Comparison of ENCODE assay signal across 25 cellular contexts in the genomic region with DNA sequence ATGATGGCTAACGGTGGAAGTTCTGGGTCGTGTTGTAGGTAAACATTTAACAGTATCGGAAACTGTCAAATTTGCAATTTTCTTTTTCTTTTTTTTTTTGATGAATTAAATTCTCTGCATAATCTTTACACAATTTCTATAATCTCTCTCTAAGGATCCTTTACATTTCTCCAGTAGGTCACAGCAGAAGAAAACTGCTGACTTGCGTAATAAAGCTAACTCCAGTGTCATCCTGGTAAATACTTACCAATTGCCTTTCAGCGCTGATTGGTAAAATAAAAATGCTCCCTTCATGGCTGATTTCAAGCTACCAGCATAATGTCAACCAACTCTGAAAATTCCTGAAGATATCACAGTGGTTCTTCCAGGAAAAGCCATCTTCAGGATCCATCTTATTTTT.
DNase-seq lines count a peak whose midpoint lies in the region; ATAC-seq, FAIRE-seq and TF ChIP-seq lines count a peak whose summit lies in the region.
"Had no signal": no experiment of that assay in that cellular context is flagged by ENCODE, and none has a peak within 500 bp of the region (broad histone marks: within the 10 kb centered on the region; RNA-seq: fewer than 3 reads in every experiment).

No MANE protein-coding gene starts in this region.

- FAIRE-seq in HepG2 (lab: Jason Lieb, UNC), result no peak
- FAIRE-seq in K562 (lab: Jason Lieb, UNC), result no peak
- FAIRE-seq: GM12878, GM12892, GM18507, GM19239 had no signal

- intact Hi-C loops in HepG2 (cut with micrococcal nuclease; ENCODE audit: unreplicated experiment), result no loop called here
- intact Hi-C loops in right lobe of liver (cut with DNase I), result no loop called here
- intact Hi-C loops in K562 (cut with micrococcal nuclease), result no loop called here

- H3K36me3 ChIP-seq in HepG2 (replicated peaks in 1 of 2; ENCODE audit: control insufficient read depth in 1 of 2, insufficient read depth in 2 of 2, low read length in 2 of 2) (no peaks in the 10 kb centered on the region), right lobe of liver (no peaks in the 10 kb centered on the region), K562 (ENCODE audit: control insufficient read depth, insufficient read depth, low read length) (no peaks in the 10 kb centered on the region)
- H3K36me3 ChIP-seq: BE2C, BLaER1 had no signal

- in situ Hi-C loops in HepG2 (cut with HindIII; ENCODE audit: extremely low pct_ligation_motif_present, low pct_unique_long_range_greater_than_20kb) (no loop called here), K562 (cut with MboI) (loop anchor here (25.0 kb wide), 1 partner anchor 240 kb away; no protein-coding TSS in a partner anchor)

- no peak for ATAC-seq in HepG2
- ATAC-seq in right lobe of liver, result no peak
- no peak for ATAC-seq in K562
- ATAC-seq in GM21367 (IDR thresholded peaks at IDR 0.05; ENCODE audit: unreplicated experiment), result no peak
- no peak for ATAC-seq in GM18873 (IDR thresholded peaks at IDR 0.05; ENCODE audit: low FRiP score, unreplicated experiment)
- ATAC-seq: GM12878 had no signal

- no peak for TF ChIP-seq POLR2A in HepG2 (IDR thresholded peaks at IDR 0.05; ENCODE audit: insufficient read depth in 1 of 2, low read depth in 2 of 2, low read length in 2 of 2)
- no peak for TF ChIP-seq POLR2A in right lobe of liver (IDR thresholded peaks at IDR 0.05)
- TF ChIP-seq POLR2A in K562 (conservative IDR thresholded peaks at IDR 0.05), result no peak

- no peak for DNase-seq in HepG2 (ENCODE audit: low spot score)
- DNase-seq in right lobe of liver, result no peak
- no peak for DNase-seq in K562 (ENCODE audit: extremely low read depth in 1 of 4, low spot score in 3 of 4)
- DNase-seq: ACHN; BE2C; C1 segment of cervical spinal cord; CD4-positive, alpha-beta memory T cell; CD4-positive, CD25-positive, alpha-beta regulatory T cell; CD8-positive, alpha-beta memory T cell; COR-L47; DMS 273 treated with DMSO at 0.1 percent for 48 hours; DMS153; DMS53; DMS79; DND-41; EL; GDM1 had no signal

- H3K4me3 ChIP-seq in HepG2 (replicated peaks in 1 of 3; ENCODE audit: insufficient read depth in 1 of 3, low read depth in 2 of 3, low read length in 3 of 3) (no peak overlapping the region), right lobe of liver (no peak overlapping the region), K562 (no peak overlapping the region)
- H3K4me3 ChIP-seq: BLaER1, GM12878 had no signal

- WGBS in HepG2 (ENCODE audit: low lambda C conversion rate), result 58% methylated on average over 5 of the region's 5 CpGs
- 57% methylated on average over 5 of the region's 5 CpGs for WGBS in right lobe of liver (ENCODE audit: insufficient coverage, low coverage, low lambda C conversion rate, missing lambda C conversion rate)
- WGBS in K562 (ENCODE audit: insufficient coverage, low coverage, missing lambda C conversion rate), result 12% methylated on average over 3 of the region's 5 CpGs

- H3K27ac ChIP-seq in HepG2 (ENCODE audit: extremely low read length, insufficient read depth, low read length) (no peak overlapping the region), right lobe of liver (no peak overlapping the region), K562 (ENCODE audit: extremely low read depth, low read depth, low read length) (no peak overlapping the region)
- H3K27ac ChIP-seq: 22Rv1, BLaER1 had no signal

- H3K9ac ChIP-seq in HepG2 (ENCODE audit: insufficient read depth, low read depth, low read length) (no peak overlapping the region), K562 (ENCODE audit: insufficient read depth in 1 of 2, low read depth in 2 of 2, low read length in 2 of 2) (no peak overlapping the region)
- H3K9ac ChIP-seq: BLaER1 had no signal

- BruUV-seq in HepG2 (replicated peaks; lab: Mats Ljungman, UMichigan) (no TSS peak), K562 (replicated peaks; lab: Mats Ljungman, UMichigan) (no TSS peak)

- TF ChIP-seq CTCF in HepG2 (CRISPR knock-in tag; IDR thresholded peaks at IDR 0.05) (no peak), right lobe of liver (IDR thresholded peaks at IDR 0.05) (no peak), K562 (IDR thresholded peaks at IDR 0.05 in 2 of 3, conservative IDR thresholded peaks at IDR 0.05 in 1 of 3; ENCODE audit: insufficient read depth in 2 of 3, low read depth in 1 of 3, low read length in 3 of 3) (no peak)

- no peaks in the 10 kb centered on the region for H4K20me1 ChIP-seq in HepG2 (ENCODE audit: insufficient read depth, low read length)
- no peaks in the 10 kb centered on the region for H4K20me1 ChIP-seq in K562 (replicated peaks; ENCODE audit: control insufficient read depth, insufficient read depth, low read length)
- H4K20me1 ChIP-seq: BLaER1 had no signal

- no peaks in the 10 kb centered on the region for H3K9me1 ChIP-seq in K562 (ENCODE audit: control insufficient read depth, insufficient read depth, low read length)

- POLR2A ChIA-PET in HepG2 (lab: Yijun Ruan, JAX) (no interaction called here), K562 (lab: Yijun Ruan, JAX) (no interaction called here)

- no peak overlapping the region for H2AFZ ChIP-seq in HepG2 (ENCODE audit: low read length)
- no peak overlapping the region for H2AFZ ChIP-seq in K562 (ENCODE audit: low read depth, low read length)

- H3K4me1 ChIP-seq in HepG2 (ENCODE audit: insufficient read depth, low read length) (no peaks in the 10 kb centered on the region), right lobe of liver (peaks cover 0 to 28% (median 3%) of the 10 kb centered on the region in 4 donors), K562 (replicated peaks in 1 of 2; ENCODE audit: control insufficient read depth in 2 of 2, insufficient read depth in 2 of 2, low read length in 2 of 2) (no peaks in the 10 kb centered on the region)
- H3K4me1 ChIP-seq: BE2C, BLaER1 had no signal

- no peaks in the 10 kb centered on the region for H3K79me2 ChIP-seq in HepG2 (ENCODE audit: insufficient read depth, low read length)
- no peaks in the 10 kb centered on the region for H3K79me2 ChIP-seq in K562 (ENCODE audit: control insufficient read depth, insufficient read depth, low read length)

- no peak overlapping the region for H3K4me2 ChIP-seq in HepG2 (ENCODE audit: low read depth, low read length)
- no peak overlapping the region for H3K4me2 ChIP-seq in K562 (ENCODE audit: insufficient read depth, low read length)
- H3K4me2 ChIP-seq: BLaER1 had no signal

- TF ChIP-seq RAD21 in HepG2 (CRISPR knock-in tag; IDR thresholded peaks at IDR 0.05) (no peak), K562 (CRISPR knock-in tag; conservative IDR thresholded peaks at IDR 0.05 in 1 of 2, IDR thresholded peaks at IDR 0.05 in 1 of 2) (no peak)

- CTCF ChIA-PET in HepG2 (lab: Yijun Ruan, JAX; ENCODE audit: low intra/inter-chr PET ratio, low total read pairs) (no interaction called here), K562 (lab: Yijun Ruan, JAX; ENCODE audit: low intra/inter-chr PET ratio) (no interaction called here)

- TF ChIP-seq EP300 in HepG2 (IDR thresholded peaks at IDR 0.05; ENCODE audit: low read depth in 2 of 2, low read length in 2 of 2) (no peak), HepG2 (CRISPR knock-in tag; IDR thresholded peaks at IDR 0.05; ENCODE audit: borderline replicate concordance) (no peak), K562 (IDR thresholded peaks at IDR 0.05; ENCODE audit: low read length) (no peak)

- H3K9me3 ChIP-seq in HepG2 (ENCODE audit: low read length) (no peaks in the 10 kb centered on the region), right lobe of liver (no peaks in the 10 kb centered on the region), K562 (replicated peaks; ENCODE audit: control insufficient read depth, insufficient read depth, low read depth, low read length) (no peaks in the 10 kb centered on the region)
- H3K9me3 ChIP-seq: BE2C, BLaER1 had no signal

- no peaks in the 10 kb centered on the region for H3K27me3 ChIP-seq in HepG2 (ENCODE audit: control insufficient read depth in 1 of 2, insufficient read depth in 2 of 2, low read length in 2 of 2)
- H3K27me3 ChIP-seq in right lobe of liver, result no peaks in the 10 kb centered on the region
- no peaks in the 10 kb centered on the region for H3K27me3 ChIP-seq in K562 (ENCODE audit: control insufficient read depth in 2 of 2, insufficient read depth in 2 of 2, low read length in 2 of 2)
- H3K27me3 ChIP-seq: BE2C, BLaER1 had no signal

TF ChIP-seq in HepG2, 621 proteins besides CTCF, POLR2A, EP300 and RAD21 (continues in another document):
- no peak for TF ChIP-seq SNAI1 (CRISPR knock-in tag; IDR thresholded peaks at IDR 0.05; ENCODE audit: borderline replicate concordance)
- no peak for TF ChIP-seq ZNF616 (CRISPR knock-in tag; IDR thresholded peaks at IDR 0.05; ENCODE audit: low read depth)
- no peak for TF ChIP-seq RFXANK (CRISPR knock-in tag; IDR thresholded peaks at IDR 0.05)
- 0 out of 2 replicates have a peak, but pooled peaks have one; percentile 1 for TF ChIP-seq CEBPB (IDR thresholded peaks at IDR 0.05; ENCODE audit: borderline replicate concordance, low read depth, low read length)
- peak; percentile 87 for TF ChIP-seq MAFF (IDR thresholded peaks at IDR 0.05; ENCODE audit: low read depth, low read length)
- TF ChIP-seq MAFK (conservative IDR thresholded peaks at IDR 0.05 in 1 of 2, IDR thresholded peaks at IDR 0.05 in 1 of 2; ENCODE audit: low read length in 2 of 2), result peak; percentile 79 to 89; a peak in 3 of 4 replicates
- no peak for TF ChIP-seq ZFX (CRISPR knock-in tag; IDR thresholded peaks at IDR 0.05; ENCODE audit: low read depth)

TF ChIP-seq in K562, 482 proteins besides CTCF, POLR2A, EP300 and RAD21 (continues in another document):
- TF ChIP-seq HDAC6 (IDR thresholded peaks at IDR 0.05; ENCODE audit: low read depth, low read length) (no peak), MAFF (IDR thresholded peaks at IDR 0.05; ENCODE audit: low read length) (peak; percentile 37), IRF1 (CRISPR knock-in tag; IDR thresholded peaks at IDR 0.05; ENCODE audit: borderline replicate concordance) (no peak), NFXL1 (CRISPR knock-in tag; IDR thresholded peaks at IDR 0.05) (no peak), MAFK (IDR thresholded peaks at IDR 0.05; ENCODE audit: low read length) (peak; percentile 12; the same call in 1 of the 2 replicates), ZNF316 (IDR thresholded peaks at IDR 0.05) (peak; percentile 66), C11orf30 (IDR thresholded peaks at IDR 0.05; ENCODE audit: low read depth) (0 out of 2 replicates have a peak, but pooled peaks have one; percentile 25), MYNN (IDR thresholded peaks at IDR 0.05) (no peak), MYNN (CRISPR knock-in tag; IDR thresholded peaks at IDR 0.05) (no peak), MAFG (tag; conservative IDR thresholded peaks at IDR 0.05) (peak; percentile 56)

Comparison
In these comparisons a context has a peak if more than half of its experiments do, and no peak if none do; other contexts are left out.
1. Of the 241 proteins assayed by ChIP-seq in both HepG2 and K562: peak only in HepG2: CEBPB; only in K562: MAFG; in both: MAFF and MAFK; in neither: 237.